1 cellular context compared by ENCODE assay signal in the genomic region with DNA sequence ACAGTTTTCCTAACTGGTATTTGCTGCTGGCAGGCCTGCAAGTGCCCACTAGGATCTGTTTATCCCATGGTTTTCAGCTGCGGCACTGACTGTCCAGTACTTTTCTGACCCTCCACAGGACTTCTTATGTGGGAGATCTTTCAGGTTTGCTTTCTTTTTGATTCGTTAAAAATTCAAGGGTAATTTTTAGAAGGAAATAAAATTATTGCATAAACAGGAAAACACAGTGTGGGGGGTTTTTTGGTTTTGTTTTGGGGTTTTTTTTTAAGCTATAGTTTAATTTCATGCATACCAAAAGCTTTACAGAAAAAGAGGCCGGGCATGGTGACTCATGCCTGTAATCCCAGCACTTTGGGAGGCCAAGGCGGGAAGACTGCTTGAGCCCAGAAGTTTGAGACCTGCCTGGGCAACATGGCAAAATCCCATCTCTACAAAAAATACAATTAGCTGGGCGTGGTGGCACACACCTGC.
TF ChIP-seq lines count a peak whose summit lies in the region.

No MANE protein-coding gene starts in this region.

TF ChIP-seq in HEK293, 187 proteins besides CTCF, POLR2A, EP300 and RAD21 (continued from another document):
- TF ChIP-seq ZNF157 (tag by site-specific recombination; IDR thresholded peaks at IDR 0.05) (no peak), ZNF624 (tag by site-specific recombination; IDR thresholded peaks at IDR 0.05) (no peak), HOXA7 (CRISPR knock-in tag; IDR thresholded peaks at IDR 0.05; ENCODE audit: borderline replicate concordance) (no peak), SP7 (tag by site-specific recombination; IDR thresholded peaks at IDR 0.05) (peak; percentile 11; the same call in 1 of the 2 replicates), ZNF837 (tag by site-specific recombination; IDR thresholded peaks at IDR 0.05) (no peak), ZNF830 (tag by site-specific recombination; IDR thresholded peaks at IDR 0.05; ENCODE audit: low read depth) (no peak), ZNF768 (tag by site-specific recombination; IDR thresholded peaks at IDR 0.05) (no peak), ZNF600 (tag by site-specific recombination; IDR thresholded peaks at IDR 0.05) (no peak)
TF ChIP-seq in HEK293: peak in this region for 5.
